In the genomic region with DNA sequence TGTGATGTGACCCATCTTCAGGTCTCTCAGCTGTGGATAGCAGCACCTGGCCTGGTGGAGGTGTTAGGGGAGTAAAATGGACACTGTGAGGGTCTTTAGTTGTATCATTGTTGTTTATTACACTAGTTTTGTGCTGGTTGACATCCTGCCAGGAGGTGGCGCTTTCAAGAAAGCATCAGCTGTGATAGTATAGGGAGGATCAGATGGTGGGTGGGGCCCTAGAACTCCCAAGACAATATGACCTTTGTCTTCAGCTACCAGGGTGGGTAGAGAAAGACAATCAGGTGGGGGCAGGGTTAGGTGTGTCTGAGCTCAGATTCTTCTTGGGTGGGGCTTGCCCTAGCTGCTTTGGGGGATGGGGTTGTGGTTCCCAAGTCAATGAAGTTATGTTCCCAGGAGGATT, we compare ENCODE assay signal across 13 cellular contexts.
DNase-seq lines count a peak whose midpoint lies in the region; ATAC-seq, FAIRE-seq and TF ChIP-seq lines count a peak whose summit lies in the region.
"Had no signal": no experiment of that assay in that cellular context is flagged by ENCODE, and none has a peak within 500 bp of the region (broad histone marks: within the 10 kb centered on the region; RNA-seq: fewer than 3 reads in every experiment).

No MANE protein-coding gene starts in this region.

- CTCF ChIA-PET in H1 (lab: Charles Lee; ENCODE audit: partially characterized antibody) = interaction anchor here (0.7 to 1.4 kb wide), 2 partner anchors 63 to 79 kb away, joined by 3 read pairs; no protein-coding TSS in a partner anchor

- TF ChIP-seq RAD21 in H1 (IDR thresholded peaks at IDR 0.05 in 1 of 2, conservative IDR thresholded peaks at IDR 0.05 in 1 of 2; ENCODE audit: low read depth in 2 of 2, low read length in 2 of 2) = peak; percentile 31 to 42; a peak in 2 of 4 replicates

- H3K79me1 ChIP-seq in H1 (ENCODE audit: low read depth, low read length) = no peaks in the 10 kb centered on the region

- H3K36me3 Mint-ChIP-seq in CD4-positive, CD25-positive, alpha-beta regulatory T cell = peaks cover 3% of the 10 kb centered on the region
- H3K36me3 Mint-ChIP-seq: activated naive CD8-positive, alpha-beta T cell had no signal

- peak overlapping the region in 1 of 3 donors; percentile 8 for H3K27ac Mint-ChIP-seq in CD4-positive, CD25-positive, alpha-beta regulatory T cell
- H3K27ac Mint-ChIP-seq: activated naive CD8-positive, alpha-beta T cell; T-helper 17 cell had no signal

- no peak for TF ChIP-seq EP300 in H1 (IDR thresholded peaks at IDR 0.05; ENCODE audit: borderline replicate concordance in 1 of 2, low read depth in 2 of 2, low read length in 2 of 2)

- POLR2A ChIA-PET in H1 (lab: Charles Lee; ENCODE audit: partially characterized antibody) = no interaction called here

- H3K14ac ChIP-seq in H1 (ENCODE audit: insufficient read length) = no peak overlapping the region

- H3K4me1 ChIP-seq in CD4-positive, CD25-positive, alpha-beta regulatory T cell (ENCODE audit: control insufficient read depth, insufficient read depth, low read length, poor library complexity, severe bottlenecking) = peaks cover 15% of the 10 kb centered on the region
- peaks cover 0 to 3% (median 0%) of the 10 kb centered on the region in 4 experiments; a peak in 1 of 7 replicates for H3K4me1 ChIP-seq in H1 (replicated peaks in 1 of 4; ENCODE audit: control insufficient read depth in 3 of 4, insufficient read depth in 4 of 4, low read length in 3 of 4)

- H2BK20ac ChIP-seq in H1 (ENCODE audit: low read length) = no peak overlapping the region

- no peaks in the 10 kb centered on the region for H3K27me3 ChIP-seq in CD4-positive, CD25-positive, alpha-beta regulatory T cell (ENCODE audit: control insufficient read depth, insufficient read depth, low read length)
- H3K27me3 ChIP-seq in H1 (replicated peaks in 1 of 4; ENCODE audit: control insufficient read depth in 3 of 4, extremely low read depth in 1 of 4, insufficient read depth in 3 of 4, low read length in 3 of 4) = no peaks in the 10 kb centered on the region

- no peak overlapping the region for H3K9ac ChIP-seq in H1 (replicated peaks in 1 of 4; ENCODE audit: extremely low read depth in 1 of 4, low read depth in 3 of 4, low read length in 3 of 4)

- TF ChIP-seq CTCF in 22Rv1 (IDR thresholded peaks at IDR 0.05) (peak; percentile 33), H1 (IDR thresholded peaks at IDR 0.05; ENCODE audit: control extremely low read depth in 1 of 3, insufficient read depth in 1 of 3, low read depth in 1 of 3, low read length in 3 of 3) (peak in 2 of 3 experiments; percentile 19 to 39; a peak in 1 of 4 replicates)

- H3K18ac ChIP-seq in H1 (ENCODE audit: extremely low read depth, low read length) = no peak overlapping the region; the same call in 1 of the 2 replicates

- H2BK15ac ChIP-seq in H1 (ENCODE audit: low read length) = no peak overlapping the region

- H3K4me2 ChIP-seq in H1 (ENCODE audit: insufficient read depth in 1 of 2, low read depth in 2 of 2, low read length in 2 of 2) = no peak overlapping the region

- H3K27ac ChIP-seq in 22Rv1 (no peak overlapping the region), H1 (ENCODE audit: low read depth, low read length) (no peak overlapping the region)
- no peak overlapping the region for H3K27ac ChIP-seq in CD4-positive, CD25-positive, alpha-beta regulatory T cell (ENCODE audit: insufficient read depth, low read length, poor library complexity, severe bottlenecking)

- no peak overlapping the region for H3K56ac ChIP-seq in H1 (replicated peaks; ENCODE audit: insufficient read length, low read depth, low read length)

- DNase-seq in CD4-positive, CD25-positive, alpha-beta regulatory T cell = peak in 2 of 3 donors; percentile 5 to 54
- DNase-seq in NAMALWA (ENCODE audit: low spot score) = peak; percentile 37
- peak in 1 of 2 experiments; percentile 47 for DNase-seq in H1 (ENCODE audit: low read depth in 1 of 2, low spot score in 2 of 2)
- no peak for DNase-seq in ecto neural progenitor cell (ENCODE audit: low spot score)
- no peak for DNase-seq in NCI-H2107 (lab: John Stamatoyannopoulos, UW)
- DNase-seq: GDM1, NCI-H187 treated with DMSO at 0.1 percent for 48 hours, T-helper 17 cell had no signal

- no peak overlapping the region for H3K4me3 ChIP-seq in CD4-positive, CD25-positive, alpha-beta regulatory T cell (ENCODE audit: low read depth, low read length)
- H3K4me3 ChIP-seq in H1 (ENCODE audit: extremely low read depth in 1 of 4, insufficient read depth in 2 of 4, low read depth in 3 of 4, low read length in 4 of 4) = no peak overlapping the region

- H3K4ac ChIP-seq in H1 (replicated peaks; ENCODE audit: insufficient read length, low read depth, low read length) = no peak overlapping the region

- peak overlapping the region in 1 of 4 donors; percentile 25 for H3K4me3 Mint-ChIP-seq in CD4-positive, CD25-positive, alpha-beta regulatory T cell
- H3K4me3 Mint-ChIP-seq: activated naive CD8-positive, alpha-beta T cell; T-helper 17 cell had no signal

- TF ChIP-seq POLR2A in H1 (IDR thresholded peaks at IDR 0.05; ENCODE audit: control extremely low read depth in 1 of 2, low read depth in 2 of 2, low read length in 2 of 2) = no peak

- no peaks in the 10 kb centered on the region for H4K20me1 ChIP-seq in H1 (replicated peaks in 1 of 2; ENCODE audit: control insufficient read depth in 1 of 2, insufficient read depth in 2 of 2, low read length in 2 of 2)

- no peak overlapping the region for H3K23ac ChIP-seq in H1 (ENCODE audit: insufficient read length)

- H2AFZ ChIP-seq in H1 (ENCODE audit: low read length) = no peak overlapping the region

- H4K8ac ChIP-seq in H1 (ENCODE audit: extremely low read depth, insufficient read depth, low read length) = peak overlapping the region; percentile 57; the same call in 1 of the 2 replicates

- WGBS in H1 (ENCODE audit: extremely low coverage in 1 of 2, insufficient coverage in 1 of 2, insufficient read length in 1 of 2, insufficient replicate concordance in 2 of 2, low coverage in 1 of 2, low lambda C conversion rate in 2 of 2, missing lambda C conversion rate in 1 of 2), 2 experiments = 86% methylated on average over 1 of the region's 1 CpG; no CpG with 5 or more reads in 1 of the 2 experiments

- H3K9me3 ChIP-seq in CD4-positive, CD25-positive, alpha-beta regulatory T cell (ENCODE audit: control insufficient read depth in 2 of 2, low read length in 2 of 2) = no peaks in the 10 kb centered on the region
- no peaks in the 10 kb centered on the region for H3K9me3 ChIP-seq in H1 (ENCODE audit: insufficient read depth in 2 of 2, low read depth in 1 of 2, low read length in 1 of 2)

- no peak overlapping the region for H2BK5ac ChIP-seq in H1 (ENCODE audit: low read depth, low read length)

- H3K27me3 Mint-ChIP-seq in CD4-positive, CD25-positive, alpha-beta regulatory T cell = no peaks in the 10 kb centered on the region
- H3K27me3 Mint-ChIP-seq: activated naive CD8-positive, alpha-beta T cell; T-helper 17 cell had no signal

- no peak overlapping the region for H4K91ac ChIP-seq in H1 (replicated peaks; ENCODE audit: insufficient read length, low read length)

- H3K79me2 ChIP-seq in H1 (ENCODE audit: control insufficient read depth in 1 of 2, insufficient read depth in 2 of 2, low read length in 2 of 2) = no peaks in the 10 kb centered on the region

- H3K36me3 ChIP-seq in CD4-positive, CD25-positive, alpha-beta regulatory T cell (ENCODE audit: control insufficient read depth, insufficient read depth, low read length) = no peaks in the 10 kb centered on the region
- no peaks in the 10 kb centered on the region for H3K36me3 ChIP-seq in H1 (ENCODE audit: control insufficient read depth in 2 of 4, insufficient read depth in 4 of 4, low read length in 3 of 4)

- no peak overlapping the region for H2BK120ac ChIP-seq in H1 (replicated peaks; ENCODE audit: low read depth, low read length)

- no peak overlapping the region for H4K5ac ChIP-seq in H1 (ENCODE audit: insufficient read length, low read depth, low read length)

- no peak for FAIRE-seq in H1 (lab: Jason Lieb, UNC)
- FAIRE-seq: endometrium had no signal

- ATAC-seq in CD4-positive, CD25-positive, alpha-beta regulatory T cell (ENCODE audit: low read depth in 2 of 2) = no peak
- ATAC-seq in GM18498 (IDR thresholded peaks at IDR 0.05; ENCODE audit: unreplicated experiment) (no peak), GM21390 (IDR thresholded peaks at IDR 0.05; ENCODE audit: unreplicated experiment) (no peak)
- ATAC-seq: T-helper 17 cell had no signal

- no peaks in the 10 kb centered on the region for H3K23me2 ChIP-seq in H1 (ENCODE audit: low read depth, low read length)

- peaks cover 9 to 22% (median 13%) of the 10 kb centered on the region in 4 donors for H3K4me1 Mint-ChIP-seq in CD4-positive, CD25-positive, alpha-beta regulatory T cell

- peaks cover 0 to 8% (median 4%) of the 10 kb centered on the region in 7 donors for H3K9me3 Mint-ChIP-seq in CD4-positive, CD25-positive, alpha-beta regulatory T cell

- H2BK12ac ChIP-seq in H1 (ENCODE audit: low read depth, low read length) = no peak overlapping the region

- no peak overlapping the region for H2AK5ac ChIP-seq in H1 (ENCODE audit: low read depth, low read length)

TF ChIP-seq in H1, 55 proteins besides CTCF, POLR2A, EP300 and RAD21 (continues in another document):
- TF ChIP-seq ASH2L (IDR thresholded peaks at IDR 0.05; ENCODE audit: low read length) (no peak), EGR1 (IDR thresholded peaks at IDR 0.05; ENCODE audit: borderline replicate concordance, low read depth, low read length) (no peak), SP4 (IDR thresholded peaks at IDR 0.05; ENCODE audit: low read length) (no peak), PHF8 (conservative IDR thresholded peaks at IDR 0.05; ENCODE audit: low read depth, low read length) (no peak)

Comparison
In these comparisons a context has a peak if more than half of its experiments do, and no peak if none do; other contexts are left out.
1. DNase-seq: peak in CD4-positive, CD25-positive, alpha-beta regulatory T cell (2 of 3) and NAMALWA (single experiment); none in ecto neural progenitor cell (single experiment) and NCI-H2107 (single experiment).